1 cellular context compared by ENCODE assay signal in the genomic region with DNA sequence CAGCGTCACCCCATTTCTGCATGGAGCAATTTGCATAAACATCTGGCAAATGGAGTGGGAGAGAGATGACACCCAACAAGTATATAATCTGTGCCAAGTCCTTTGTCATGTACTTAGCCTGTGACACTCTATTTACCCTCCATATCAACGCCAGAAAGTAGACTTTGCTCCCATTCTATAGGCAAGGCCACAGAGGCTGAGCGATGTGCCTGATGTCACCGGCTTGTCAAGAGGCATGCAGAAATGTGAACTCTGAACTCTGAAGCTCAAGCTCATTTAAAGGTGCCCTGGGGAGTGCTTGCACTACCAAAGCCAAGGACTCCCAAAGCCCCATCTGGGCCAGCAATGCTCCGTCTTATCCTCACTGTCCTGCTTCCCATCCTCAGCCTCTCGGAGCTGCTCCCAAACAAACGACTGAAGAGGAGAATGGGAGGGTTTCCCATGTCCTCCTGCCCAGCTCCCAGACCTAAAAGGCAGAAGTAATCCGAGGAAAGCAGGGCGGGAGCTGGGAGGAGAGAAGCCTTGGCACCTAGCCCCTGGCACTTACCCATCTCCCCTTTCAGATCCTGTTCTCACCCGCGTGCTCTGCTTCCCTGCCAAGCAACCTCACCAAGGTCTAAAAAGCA.
TF ChIP-seq lines count a peak whose summit lies in the region.

No MANE protein-coding gene starts in this region.

TF ChIP-seq in HepG2, 621 proteins besides CTCF, POLR2A, EP300 and RAD21 (continued from another document and continues in another):
- TF ChIP-seq, protein P1, sequence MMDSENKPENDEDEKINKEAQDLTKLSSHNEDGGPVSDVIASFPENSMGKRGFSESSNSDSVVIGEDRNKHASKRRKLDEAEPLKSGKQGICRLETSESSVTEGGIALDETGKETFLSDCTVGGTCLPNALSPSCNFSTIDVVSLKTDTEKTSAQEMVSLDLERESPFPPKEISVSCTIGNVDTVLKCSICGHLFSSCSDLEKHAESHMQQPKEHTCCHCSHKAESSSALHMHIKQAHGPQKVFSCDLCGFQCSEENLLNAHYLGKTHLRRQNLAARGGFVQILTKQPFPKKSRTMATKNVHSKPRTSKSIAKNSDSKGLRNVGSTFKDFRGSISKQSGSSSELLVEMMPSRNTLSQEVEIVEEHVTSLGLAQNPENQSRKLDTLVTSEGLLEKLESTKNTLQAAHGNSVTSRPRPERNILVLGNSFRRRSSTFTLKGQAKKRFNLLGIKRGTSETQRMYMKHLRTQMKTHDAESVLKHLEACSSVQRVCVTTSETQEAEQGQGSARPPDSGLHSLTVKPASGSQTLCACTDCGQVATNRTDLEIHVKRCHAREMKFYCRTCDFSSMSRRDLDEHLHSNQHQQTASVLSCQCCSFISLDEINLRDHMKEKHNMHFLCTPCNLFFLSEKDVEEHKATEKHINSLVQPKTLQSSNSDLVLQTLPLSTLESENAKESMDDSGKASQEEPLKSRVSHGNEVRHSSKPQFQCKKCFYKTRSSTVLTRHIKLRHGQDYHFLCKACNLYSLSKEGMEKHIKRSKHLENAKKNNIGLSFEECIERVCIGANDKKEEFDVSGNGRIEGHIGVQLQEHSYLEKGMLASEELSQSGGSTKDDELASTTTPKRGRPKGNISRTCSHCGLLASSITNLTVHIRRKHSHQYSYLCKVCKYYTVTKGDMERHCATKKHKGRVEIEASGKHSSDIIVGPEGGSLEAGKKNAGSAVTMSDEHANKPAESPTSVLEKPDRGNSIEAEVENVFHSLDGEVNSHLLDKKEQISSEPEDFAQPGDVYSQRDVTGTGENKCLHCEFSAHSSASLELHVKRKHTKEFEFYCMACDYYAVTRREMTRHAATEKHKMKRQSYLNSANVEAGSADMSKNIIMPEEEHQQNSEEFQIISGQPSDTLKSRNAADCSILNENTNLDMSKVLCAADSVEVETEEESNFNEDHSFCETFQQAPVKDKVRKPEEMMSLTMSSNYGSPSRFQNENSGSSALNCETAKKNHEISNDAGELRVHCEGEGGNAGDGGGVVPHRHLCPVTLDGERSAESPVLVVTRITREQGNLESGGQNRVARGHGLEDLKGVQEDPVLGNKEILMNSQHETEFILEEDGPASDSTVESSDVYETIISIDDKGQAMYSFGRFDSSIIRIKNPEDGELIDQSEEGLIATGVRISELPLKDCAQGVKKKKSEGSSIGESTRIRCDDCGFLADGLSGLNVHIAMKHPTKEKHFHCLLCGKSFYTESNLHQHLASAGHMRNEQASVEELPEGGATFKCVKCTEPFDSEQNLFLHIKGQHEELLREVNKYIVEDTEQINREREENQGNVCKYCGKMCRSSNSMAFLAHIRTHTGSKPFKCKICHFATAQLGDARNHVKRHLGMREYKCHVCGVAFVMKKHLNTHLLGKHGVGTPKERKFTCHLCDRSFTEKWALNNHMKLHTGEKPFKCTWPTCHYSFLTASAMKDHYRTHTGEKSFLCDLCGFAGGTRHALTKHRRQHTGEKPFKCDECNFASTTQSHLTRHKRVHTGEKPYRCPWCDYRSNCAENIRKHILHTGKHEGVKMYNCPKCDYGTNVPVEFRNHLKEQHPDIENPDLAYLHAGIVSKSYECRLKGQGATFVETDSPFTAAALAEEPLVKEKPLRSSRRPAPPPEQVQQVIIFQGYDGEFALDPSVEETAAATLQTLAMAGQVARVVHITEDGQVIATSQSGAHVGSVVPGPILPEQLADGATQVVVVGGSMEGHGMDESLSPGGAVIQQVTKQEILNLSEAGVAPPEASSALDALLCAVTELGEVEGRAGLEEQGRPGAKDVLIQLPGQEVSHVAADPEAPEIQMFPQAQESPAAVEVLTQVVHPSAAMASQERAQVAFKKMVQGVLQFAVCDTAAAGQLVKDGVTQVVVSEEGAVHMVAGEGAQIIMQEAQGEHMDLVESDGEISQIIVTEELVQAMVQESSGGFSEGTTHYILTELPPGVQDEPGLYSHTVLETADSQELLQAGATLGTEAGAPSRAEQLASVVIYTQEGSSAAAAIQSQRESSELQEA (CRISPR knock-in tag; IDR thresholded peaks at IDR 0.05; ENCODE audit: not compliant biosample characterization), result no peak
- TF ChIP-seq, protein P2, sequence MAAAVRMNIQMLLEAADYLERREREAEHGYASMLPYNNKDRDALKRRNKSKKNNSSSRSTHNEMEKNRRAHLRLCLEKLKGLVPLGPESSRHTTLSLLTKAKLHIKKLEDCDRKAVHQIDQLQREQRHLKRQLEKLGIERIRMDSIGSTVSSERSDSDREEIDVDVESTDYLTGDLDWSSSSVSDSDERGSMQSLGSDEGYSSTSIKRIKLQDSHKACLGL (CRISPR knock-in tag; IDR thresholded peaks at IDR 0.05), result no peak
- TF ChIP-seq JUNB (CRISPR knock-in tag; IDR thresholded peaks at IDR 0.05; ENCODE audit: borderline replicate concordance), result no peak
- no peak for TF ChIP-seq KLF11 (CRISPR knock-in tag; IDR thresholded peaks at IDR 0.05)
- TF ChIP-seq CHD2 (IDR thresholded peaks at IDR 0.05; ENCODE audit: low read depth, low read length), result no peak
- no peak for TF ChIP-seq ZNF224 (CRISPR knock-in tag; IDR thresholded peaks at IDR 0.05)
- TF ChIP-seq ZNF607 (CRISPR knock-in tag; IDR thresholded peaks at IDR 0.05; ENCODE audit: borderline replicate concordance), result no peak
- peak; percentile 60; the same call in 1 of the 2 replicates for TF ChIP-seq JUND (CRISPR knock-in tag; IDR thresholded peaks at IDR 0.05)
- peak; percentile 81 for TF ChIP-seq NCOA2 (CRISPR knock-in tag; IDR thresholded peaks at IDR 0.05)
- TF ChIP-seq ZNF550 (CRISPR knock-in tag; IDR thresholded peaks at IDR 0.05; ENCODE audit: borderline replicate concordance), result peak; percentile 10; the same call in 1 of the 2 replicates
- TF ChIP-seq ZNF367 (CRISPR knock-in tag; IDR thresholded peaks at IDR 0.05; ENCODE audit: borderline replicate concordance), result no peak
- no peak for TF ChIP-seq ELF4 (CRISPR knock-in tag; IDR thresholded peaks at IDR 0.05; ENCODE audit: borderline replicate concordance)
- TF ChIP-seq TEAD3 (CRISPR knock-in tag; optimal IDR thresholded peaks at IDR 0.05; ENCODE audit: borderline replicate concordance), result peak; percentile 89
- no peak for TF ChIP-seq ZNF329 (CRISPR knock-in tag; IDR thresholded peaks at IDR 0.05; ENCODE audit: low read depth)
- TF ChIP-seq REL (CRISPR knock-in tag; conservative IDR thresholded peaks at IDR 0.05), result no peak
- TF ChIP-seq, protein P3, sequence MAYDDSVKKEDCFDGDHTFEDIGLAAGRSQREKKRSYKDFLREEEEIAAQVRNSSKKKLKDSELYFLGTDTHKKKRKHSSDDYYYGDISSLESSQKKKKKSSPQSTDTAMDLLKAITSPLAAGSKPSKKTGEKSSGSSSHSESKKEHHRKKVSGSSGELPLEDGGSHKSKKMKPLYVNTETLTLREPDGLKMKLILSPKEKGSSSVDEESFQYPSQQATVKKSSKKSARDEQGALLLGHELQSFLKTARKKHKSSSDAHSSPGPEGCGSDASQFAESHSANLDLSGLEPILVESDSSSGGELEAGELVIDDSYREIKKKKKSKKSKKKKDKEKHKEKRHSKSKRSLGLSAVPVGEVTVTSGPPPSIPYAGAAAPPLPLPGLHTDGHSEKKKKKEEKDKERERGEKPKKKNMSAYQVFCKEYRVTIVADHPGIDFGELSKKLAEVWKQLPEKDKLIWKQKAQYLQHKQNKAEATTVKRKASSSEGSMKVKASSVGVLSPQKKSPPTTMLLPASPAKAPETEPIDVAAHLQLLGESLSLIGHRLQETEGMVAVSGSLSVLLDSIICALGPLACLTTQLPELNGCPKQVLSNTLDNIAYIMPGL (CRISPR knock-in tag; IDR thresholded peaks at IDR 0.05; ENCODE audit: borderline replicate concordance in 1 of 2, low read depth in 1 of 2), result peak; percentile 38; a peak in 1 of 4 replicates
- no peak; the same call in 1 of the 2 replicates for TF ChIP-seq NFKB2 (CRISPR knock-in tag; IDR thresholded peaks at IDR 0.05; ENCODE audit: borderline replicate concordance)
- peak; percentile 79 for TF ChIP-seq CEBPG (CRISPR knock-in tag; IDR thresholded peaks at IDR 0.05)
- no peak for TF ChIP-seq RBAK (CRISPR knock-in tag; IDR thresholded peaks at IDR 0.05)
- TF ChIP-seq, protein P4, sequence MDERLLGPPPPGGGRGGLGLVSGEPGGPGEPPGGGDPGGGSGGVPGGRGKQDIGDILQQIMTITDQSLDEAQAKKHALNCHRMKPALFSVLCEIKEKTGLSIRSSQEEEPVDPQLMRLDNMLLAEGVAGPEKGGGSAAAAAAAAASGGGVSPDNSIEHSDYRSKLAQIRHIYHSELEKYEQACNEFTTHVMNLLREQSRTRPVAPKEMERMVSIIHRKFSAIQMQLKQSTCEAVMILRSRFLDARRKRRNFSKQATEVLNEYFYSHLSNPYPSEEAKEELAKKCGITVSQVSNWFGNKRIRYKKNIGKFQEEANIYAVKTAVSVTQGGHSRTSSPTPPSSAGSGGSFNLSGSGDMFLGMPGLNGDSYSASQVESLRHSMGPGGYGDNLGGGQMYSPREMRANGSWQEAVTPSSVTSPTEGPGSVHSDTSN (CRISPR knock-in tag; IDR thresholded peaks at IDR 0.05), result peak; percentile 48; the same call in 1 of the 2 replicates
- peak; percentile 52; the same call in 1 of the 2 replicates for TF ChIP-seq GATA4 (IDR thresholded peaks at IDR 0.05; ENCODE audit: borderline replicate concordance, low read depth)
- peak; percentile 66; the same call in 1 of the 2 replicates for TF ChIP-seq ZBTB7B (CRISPR knock-in tag; IDR thresholded peaks at IDR 0.05)
- TF ChIP-seq, protein P5, sequence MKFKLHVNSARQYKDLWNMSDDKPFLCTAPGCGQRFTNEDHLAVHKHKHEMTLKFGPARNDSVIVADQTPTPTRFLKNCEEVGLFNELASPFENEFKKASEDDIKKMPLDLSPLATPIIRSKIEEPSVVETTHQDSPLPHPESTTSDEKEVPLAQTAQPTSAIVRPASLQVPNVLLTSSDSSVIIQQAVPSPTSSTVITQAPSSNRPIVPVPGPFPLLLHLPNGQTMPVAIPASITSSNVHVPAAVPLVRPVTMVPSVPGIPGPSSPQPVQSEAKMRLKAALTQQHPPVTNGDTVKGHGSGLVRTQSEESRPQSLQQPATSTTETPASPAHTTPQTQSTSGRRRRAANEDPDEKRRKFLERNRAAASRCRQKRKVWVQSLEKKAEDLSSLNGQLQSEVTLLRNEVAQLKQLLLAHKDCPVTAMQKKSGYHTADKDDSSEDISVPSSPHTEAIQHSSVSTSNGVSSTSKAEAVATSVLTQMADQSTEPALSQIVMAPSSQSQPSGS (CRISPR knock-in tag; IDR thresholded peaks at IDR 0.05), result peak; percentile 99
- TF ChIP-seq ZNF616 (CRISPR knock-in tag; IDR thresholded peaks at IDR 0.05; ENCODE audit: low read depth), result no peak
- TF ChIP-seq GTF3A (CRISPR knock-in tag; conservative IDR thresholded peaks at IDR 0.05), result no peak
- TF ChIP-seq, protein P6, sequence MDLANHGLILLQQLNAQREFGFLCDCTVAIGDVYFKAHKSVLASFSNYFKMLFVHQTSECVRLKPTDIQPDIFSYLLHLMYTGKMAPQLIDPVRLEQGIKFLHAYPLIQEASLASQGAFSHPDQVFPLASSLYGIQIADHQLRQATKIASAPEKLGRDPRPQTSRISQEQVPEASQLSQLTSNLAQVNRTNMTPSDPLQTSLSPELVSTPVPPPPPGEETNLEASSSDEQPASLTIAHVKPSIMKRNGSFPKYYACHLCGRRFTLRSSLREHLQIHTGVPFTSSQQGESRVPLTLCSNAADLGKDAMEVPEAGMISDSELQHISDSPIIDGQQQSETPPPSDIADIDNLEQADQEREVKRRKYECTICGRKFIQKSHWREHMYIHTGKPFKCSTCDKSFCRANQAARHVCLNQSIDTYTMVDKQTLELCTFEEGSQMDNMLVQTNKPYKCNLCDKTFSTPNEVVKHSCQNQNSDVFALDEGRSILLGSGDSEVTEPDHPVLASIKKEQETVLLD (CRISPR knock-in tag; IDR thresholded peaks at IDR 0.05; ENCODE audit: low read depth), result no peak
- no peak for TF ChIP-seq ZC3H13 (CRISPR knock-in tag; IDR thresholded peaks at IDR 0.05)
- TF ChIP-seq, protein P7, sequence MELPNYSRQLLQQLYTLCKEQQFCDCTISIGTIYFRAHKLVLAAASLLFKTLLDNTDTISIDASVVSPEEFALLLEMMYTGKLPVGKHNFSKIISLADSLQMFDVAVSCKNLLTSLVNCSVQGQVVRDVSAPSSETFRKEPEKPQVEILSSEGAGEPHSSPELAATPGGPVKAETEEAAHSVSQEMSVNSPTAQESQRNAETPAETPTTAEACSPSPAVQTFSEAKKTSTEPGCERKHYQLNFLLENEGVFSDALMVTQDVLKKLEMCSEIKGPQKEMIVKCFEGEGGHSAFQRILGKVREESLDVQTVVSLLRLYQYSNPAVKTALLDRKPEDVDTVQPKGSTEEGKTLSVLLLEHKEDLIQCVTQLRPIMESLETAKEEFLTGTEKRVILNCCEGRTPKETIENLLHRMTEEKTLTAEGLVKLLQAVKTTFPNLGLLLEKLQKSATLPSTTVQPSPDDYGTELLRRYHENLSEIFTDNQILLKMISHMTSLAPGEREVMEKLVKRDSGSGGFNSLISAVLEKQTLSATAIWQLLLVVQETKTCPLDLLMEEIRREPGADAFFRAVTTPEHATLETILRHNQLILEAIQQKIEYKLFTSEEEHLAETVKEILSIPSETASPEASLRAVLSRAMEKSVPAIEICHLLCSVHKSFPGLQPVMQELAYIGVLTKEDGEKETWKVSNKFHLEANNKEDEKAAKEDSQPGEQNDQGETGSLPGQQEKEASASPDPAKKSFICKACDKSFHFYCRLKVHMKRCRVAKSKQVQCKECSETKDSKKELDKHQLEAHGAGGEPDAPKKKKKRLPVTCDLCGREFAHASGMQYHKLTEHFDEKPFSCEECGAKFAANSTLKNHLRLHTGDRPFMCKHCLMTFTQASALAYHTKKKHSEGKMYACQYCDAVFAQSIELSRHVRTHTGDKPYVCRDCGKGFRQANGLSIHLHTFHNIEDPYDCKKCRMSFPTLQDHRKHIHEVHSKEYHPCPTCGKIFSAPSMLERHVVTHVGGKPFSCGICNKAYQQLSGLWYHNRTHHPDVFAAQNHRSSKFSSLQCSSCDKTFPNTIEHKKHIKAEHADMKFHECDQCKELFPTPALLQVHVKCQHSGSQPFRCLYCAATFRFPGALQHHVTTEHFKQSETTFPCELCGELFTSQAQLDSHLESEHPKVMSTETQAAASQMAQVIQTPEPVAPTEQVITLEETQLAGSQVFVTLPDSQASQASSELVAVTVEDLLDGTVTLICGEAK (IDR thresholded peaks at IDR 0.05), result no peak
- TF ChIP-seq, protein P7 (CRISPR knock-in tag; IDR thresholded peaks at IDR 0.05), result no peak; the same call in 1 of the 2 replicates
